ENCODE assay signal across 8 cellular contexts in genomic region chr10:119416855-119417254, GRCh38.
A peak's percentile ranks its signal among the peaks of the same experiment; 100 is the strongest.
DNase-seq lines count a peak whose midpoint lies in the region; ATAC-seq and TF ChIP-seq lines count a peak whose summit lies in the region.

No MANE protein-coding gene starts in this region.

- H3K4me3 ChIP-seq in GM12864 (ENCODE audit: low read depth, low read length) = no peak overlapping the region

- peak; percentile 93 for TF ChIP-seq CTCF in GM12864 (IDR thresholded peaks at IDR 0.05; ENCODE audit: low read depth, low read length, missing control alignments)

- DNase-seq in GM12864 (ENCODE audit: low read depth) = peak; percentile 33
- peak; percentile 64 for DNase-seq in RPMI8226
- peak; percentile 48 for DNase-seq in activated T-helper 9 cell treated with anti-CD3 and anti-CD28 coated beads, Interleukin-2, amount 50 U/mL, for 16 hours (ENCODE audit: low read depth)
- peak; percentile 55 for DNase-seq in glomerular visceral epithelial cell (ENCODE audit: extremely low spot score)
- peak; percentile 35 for DNase-seq in renal cortical epithelial cell (ENCODE audit: low read depth)
- DNase-seq in inferior parietal cortex (ENCODE audit: extremely low spot score) = no peak

- ATAC-seq in HG03378 (IDR thresholded peaks at IDR 0.05; ENCODE audit: unreplicated experiment) = peak; percentile 55
- ATAC-seq in HG02642 (IDR thresholded peaks at IDR 0.05; ENCODE audit: poor library complexity, unreplicated experiment) = no peak
